2 cellular contexts compared by ENCODE assay signal in the genomic region with DNA sequence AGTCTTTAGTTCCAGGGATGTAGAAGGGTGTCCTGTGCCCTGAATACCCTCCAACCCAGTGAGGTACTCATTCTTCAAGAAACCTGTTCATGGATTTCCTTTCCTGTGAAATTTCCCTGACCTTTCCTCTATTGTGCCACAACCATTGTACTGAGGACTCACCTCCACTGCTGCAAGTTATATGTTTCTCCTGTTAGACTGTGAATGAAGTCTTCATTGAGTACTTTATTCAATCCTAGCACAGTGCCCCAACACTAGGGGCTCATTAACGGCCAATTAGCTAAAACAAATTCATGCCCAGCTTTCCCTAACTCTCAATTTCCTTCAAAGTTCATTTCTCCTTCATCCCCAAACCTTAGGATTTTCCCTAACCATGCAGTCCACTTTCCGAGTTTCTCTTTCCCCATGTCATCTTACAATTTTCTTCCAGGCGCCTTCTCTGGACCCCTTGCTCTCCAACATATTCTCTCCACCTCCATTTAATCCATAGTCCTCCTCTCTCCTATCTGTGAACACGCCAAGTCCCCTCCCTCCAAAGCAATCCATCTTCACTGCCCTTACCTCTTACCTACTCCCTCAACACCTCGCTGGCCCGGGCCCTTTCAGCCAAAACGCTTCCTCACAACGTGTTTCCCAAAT.
TF ChIP-seq lines count a peak whose summit lies in the region.

No MANE protein-coding gene starts in this region.

TF ChIP-seq in A549, 52 proteins besides CTCF, POLR2A, EP300 and RAD21:
- TF ChIP-seq POLR2AphosphoS2 (conservative IDR thresholded peaks at IDR 0.05; ENCODE audit: low read length) (no peak), ZC3H11A (IDR thresholded peaks at IDR 0.05) (no peak), EHF (CRISPR knock-in tag; IDR thresholded peaks at IDR 0.05) (no peak), EHMT2 (IDR thresholded peaks at IDR 0.05; ENCODE audit: low read depth) (no peak), NFE2L2 (conservative IDR thresholded peaks at IDR 0.05; ENCODE audit: low read length) (no peak), CBX8 (IDR thresholded peaks at IDR 0.05) (no peak), HES2 (IDR thresholded peaks at IDR 0.05) (no peak), BCL3 (IDR thresholded peaks at IDR 0.05) (no peak), KDM1A (IDR thresholded peaks at IDR 0.05; ENCODE audit: low read depth) (no peak), JUN (IDR thresholded peaks at IDR 0.05) (no peak), CHD4 (IDR thresholded peaks at IDR 0.05; ENCODE audit: borderline replicate concordance) (no peak), KDM5A (IDR thresholded peaks at IDR 0.05) (no peak), ZSCAN20 (CRISPR knock-in tag; IDR thresholded peaks at IDR 0.05) (no peak), FOXS1 (CRISPR knock-in tag; IDR thresholded peaks at IDR 0.05) (no peak), ZFP36 (IDR thresholded peaks at IDR 0.05; ENCODE audit: borderline replicate concordance, partially characterized antibody) (no peak)
- TF ChIP-seq, protein P1, sequence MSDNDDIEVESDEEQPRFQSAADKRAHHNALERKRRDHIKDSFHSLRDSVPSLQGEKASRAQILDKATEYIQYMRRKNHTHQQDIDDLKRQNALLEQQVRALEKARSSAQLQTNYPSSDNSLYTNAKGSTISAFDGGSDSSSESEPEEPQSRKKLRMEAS (IDR thresholded peaks at IDR 0.05), result no peak
- TF ChIP-seq, protein P2, sequence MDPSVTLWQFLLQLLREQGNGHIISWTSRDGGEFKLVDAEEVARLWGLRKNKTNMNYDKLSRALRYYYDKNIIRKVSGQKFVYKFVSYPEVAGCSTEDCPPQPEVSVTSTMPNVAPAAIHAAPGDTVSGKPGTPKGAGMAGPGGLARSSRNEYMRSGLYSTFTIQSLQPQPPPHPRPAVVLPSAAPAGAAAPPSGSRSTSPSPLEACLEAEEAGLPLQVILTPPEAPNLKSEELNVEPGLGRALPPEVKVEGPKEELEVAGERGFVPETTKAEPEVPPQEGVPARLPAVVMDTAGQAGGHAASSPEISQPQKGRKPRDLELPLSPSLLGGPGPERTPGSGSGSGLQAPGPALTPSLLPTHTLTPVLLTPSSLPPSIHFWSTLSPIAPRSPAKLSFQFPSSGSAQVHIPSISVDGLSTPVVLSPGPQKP (IDR thresholded peaks at IDR 0.05; ENCODE audit: low read depth, low read length), result no peak

TF ChIP-seq in K562, 482 proteins besides CTCF, POLR2A, EP300 and RAD21 (continues in another document):
- TF ChIP-seq GATAD2A (IDR thresholded peaks at IDR 0.05) (no peak; the same call in none of the 2 replicates), IFI16 (CRISPR knock-in tag; IDR thresholded peaks at IDR 0.05) (no peak), MECOM (CRISPR knock-in tag; IDR thresholded peaks at IDR 0.05) (no peak), ADNP (tag; IDR thresholded peaks at IDR 0.05) (no peak), ARHGAP35 (IDR thresholded peaks at IDR 0.05; ENCODE audit: partially characterized antibody) (peak; percentile 76), HNRNPLL (IDR thresholded peaks at IDR 0.05; ENCODE audit: low read depth, low read length, poor library complexity, severe bottlenecking) (no peak), KLF6 (CRISPR knock-in tag; IDR thresholded peaks at IDR 0.05; ENCODE audit: borderline replicate concordance) (no peak), ARID2 (IDR thresholded peaks at IDR 0.05) (peak; percentile 40; the same call in 1 of the 2 replicates), ZNF143 (CRISPR knock-in tag; IDR thresholded peaks at IDR 0.05) (no peak), ZNF407 (IDR thresholded peaks at IDR 0.05; ENCODE audit: low read depth) (peak; percentile 42; the same call in 1 of the 2 replicates), ZNF280B (CRISPR knock-in tag; IDR thresholded peaks at IDR 0.05) (no peak), KDM4B (IDR thresholded peaks at IDR 0.05; ENCODE audit: borderline replicate concordance in 2 of 2, low read depth in 1 of 2) (no peak), PHF8 (IDR thresholded peaks at IDR 0.05; ENCODE audit: borderline replicate concordance, low read length) (no peak), ZNF175 (CRISPR knock-in tag; IDR thresholded peaks at IDR 0.05; ENCODE audit: low read depth) (no peak), E2F5 (CRISPR knock-in tag; IDR thresholded peaks at IDR 0.05) (no peak), ZNF224 (CRISPR knock-in tag; IDR thresholded peaks at IDR 0.05) (no peak), RBM22 (IDR thresholded peaks at IDR 0.05; ENCODE audit: low read depth, low read length, poor library complexity, severe bottlenecking) (no peak)
- TF ChIP-seq, protein P3, sequence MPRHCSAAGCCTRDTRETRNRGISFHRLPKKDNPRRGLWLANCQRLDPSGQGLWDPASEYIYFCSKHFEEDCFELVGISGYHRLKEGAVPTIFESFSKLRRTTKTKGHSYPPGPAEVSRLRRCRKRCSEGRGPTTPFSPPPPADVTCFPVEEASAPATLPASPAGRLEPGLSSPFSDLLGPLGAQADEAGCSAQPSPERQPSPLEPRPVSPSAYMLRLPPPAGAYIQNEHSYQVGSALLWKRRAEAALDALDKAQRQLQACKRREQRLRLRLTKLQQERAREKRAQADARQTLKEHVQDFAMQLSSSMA (CRISPR knock-in tag; IDR thresholded peaks at IDR 0.05), result no peak
- TF ChIP-seq, protein P4, sequence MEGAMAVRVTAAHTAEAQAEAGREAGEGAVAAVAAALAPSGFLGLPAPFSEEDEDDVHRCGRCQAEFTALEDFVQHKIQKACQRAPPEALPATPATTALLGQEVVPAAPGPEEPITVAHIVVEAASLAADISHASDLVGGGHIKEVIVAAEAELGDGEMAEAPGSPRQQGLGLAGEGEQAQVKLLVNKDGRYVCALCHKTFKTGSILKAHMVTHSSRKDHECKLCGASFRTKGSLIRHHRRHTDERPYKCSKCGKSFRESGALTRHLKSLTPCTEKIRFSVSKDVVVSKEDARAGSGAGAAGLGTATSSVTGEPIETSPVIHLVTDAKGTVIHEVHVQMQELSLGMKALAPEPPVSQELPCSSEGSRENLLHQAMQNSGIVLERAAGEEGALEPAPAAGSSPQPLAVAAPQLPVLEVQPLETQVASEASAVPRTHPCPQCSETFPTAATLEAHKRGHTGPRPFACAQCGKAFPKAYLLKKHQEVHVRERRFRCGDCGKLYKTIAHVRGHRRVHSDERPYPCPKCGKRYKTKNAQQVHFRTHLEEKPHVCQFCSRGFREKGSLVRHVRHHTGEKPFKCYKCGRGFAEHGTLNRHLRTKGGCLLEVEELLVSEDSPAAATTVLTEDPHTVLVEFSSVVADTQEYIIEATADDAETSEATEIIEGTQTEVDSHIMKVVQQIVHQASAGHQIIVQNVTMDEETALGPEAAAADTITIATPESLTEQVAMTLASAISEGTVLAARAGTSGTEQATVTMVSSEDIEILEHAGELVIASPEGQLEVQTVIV (CRISPR knock-in tag; IDR thresholded peaks at IDR 0.05; ENCODE audit: borderline replicate concordance), result no peak
- TF ChIP-seq, protein P5, sequence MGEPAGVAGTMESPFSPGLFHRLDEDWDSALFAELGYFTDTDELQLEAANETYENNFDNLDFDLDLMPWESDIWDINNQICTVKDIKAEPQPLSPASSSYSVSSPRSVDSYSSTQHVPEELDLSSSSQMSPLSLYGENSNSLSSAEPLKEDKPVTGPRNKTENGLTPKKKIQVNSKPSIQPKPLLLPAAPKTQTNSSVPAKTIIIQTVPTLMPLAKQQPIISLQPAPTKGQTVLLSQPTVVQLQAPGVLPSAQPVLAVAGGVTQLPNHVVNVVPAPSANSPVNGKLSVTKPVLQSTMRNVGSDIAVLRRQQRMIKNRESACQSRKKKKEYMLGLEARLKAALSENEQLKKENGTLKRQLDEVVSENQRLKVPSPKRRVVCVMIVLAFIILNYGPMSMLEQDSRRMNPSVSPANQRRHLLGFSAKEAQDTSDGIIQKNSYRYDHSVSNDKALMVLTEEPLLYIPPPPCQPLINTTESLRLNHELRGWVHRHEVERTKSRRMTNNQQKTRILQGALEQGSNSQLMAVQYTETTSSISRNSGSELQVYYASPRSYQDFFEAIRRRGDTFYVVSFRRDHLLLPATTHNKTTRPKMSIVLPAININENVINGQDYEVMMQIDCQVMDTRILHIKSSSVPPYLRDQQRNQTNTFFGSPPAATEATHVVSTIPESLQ (CRISPR knock-in tag; IDR thresholded peaks at IDR 0.05), result no peak
- TF ChIP-seq, protein P2 (CRISPR knock-in tag; IDR thresholded peaks at IDR 0.05), result no peak
- TF ChIP-seq, protein P6, sequence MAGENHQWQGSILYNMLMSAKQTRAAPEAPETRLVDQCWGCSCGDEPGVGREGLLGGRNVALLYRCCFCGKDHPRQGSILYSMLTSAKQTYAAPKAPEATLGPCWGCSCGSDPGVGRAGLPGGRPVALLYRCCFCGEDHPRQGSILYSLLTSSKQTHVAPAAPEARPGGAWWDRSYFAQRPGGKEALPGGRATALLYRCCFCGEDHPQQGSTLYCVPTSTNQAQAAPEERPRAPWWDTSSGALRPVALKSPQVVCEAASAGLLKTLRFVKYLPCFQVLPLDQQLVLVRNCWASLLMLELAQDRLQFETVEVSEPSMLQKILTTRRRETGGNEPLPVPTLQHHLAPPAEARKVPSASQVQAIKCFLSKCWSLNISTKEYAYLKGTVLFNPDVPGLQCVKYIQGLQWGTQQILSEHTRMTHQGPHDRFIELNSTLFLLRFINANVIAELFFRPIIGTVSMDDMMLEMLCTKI (IDR thresholded peaks at IDR 0.05; ENCODE audit: partially characterized antibody), result no peak
- TF ChIP-seq, protein P7, sequence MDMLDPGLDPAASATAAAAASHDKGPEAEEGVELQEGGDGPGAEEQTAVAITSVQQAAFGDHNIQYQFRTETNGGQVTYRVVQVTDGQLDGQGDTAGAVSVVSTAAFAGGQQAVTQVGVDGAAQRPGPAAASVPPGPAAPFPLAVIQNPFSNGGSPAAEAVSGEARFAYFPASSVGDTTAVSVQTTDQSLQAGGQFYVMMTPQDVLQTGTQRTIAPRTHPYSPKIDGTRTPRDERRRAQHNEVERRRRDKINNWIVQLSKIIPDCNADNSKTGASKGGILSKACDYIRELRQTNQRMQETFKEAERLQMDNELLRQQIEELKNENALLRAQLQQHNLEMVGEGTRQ (CRISPR knock-in tag; IDR thresholded peaks at IDR 0.05), result no peak
